ENCODE assay signal across 1 cellular context in the genomic region with DNA sequence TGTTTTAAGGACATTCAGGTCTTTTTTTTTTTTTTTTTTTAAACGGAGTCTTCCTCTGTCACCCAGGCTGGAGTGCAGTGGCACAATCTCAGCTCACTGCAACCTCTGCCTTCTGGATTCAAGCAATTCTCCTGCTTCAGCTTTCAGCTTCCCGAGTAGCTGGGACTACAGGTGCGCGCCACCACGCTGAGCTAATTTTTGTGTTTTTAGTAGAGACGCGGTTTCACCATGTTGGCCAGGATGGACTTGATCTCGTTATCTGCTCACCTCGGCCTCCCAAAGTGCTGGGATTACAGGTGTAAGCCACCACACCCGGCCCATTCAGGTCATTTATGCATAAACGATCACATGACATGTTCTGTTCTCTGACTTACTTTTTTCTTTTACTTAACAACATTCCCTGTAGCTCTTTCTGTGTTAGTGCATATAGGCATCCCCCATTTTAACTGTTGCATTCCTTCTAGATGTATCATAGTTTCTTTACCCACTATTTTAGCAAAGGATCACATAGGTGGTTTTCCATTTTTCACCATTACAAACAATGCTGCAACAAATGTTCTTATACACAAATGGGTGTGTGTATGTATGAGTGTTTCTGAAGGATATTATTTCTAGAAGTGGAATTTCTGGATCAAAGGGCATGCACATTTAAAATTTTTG.
TF ChIP-seq lines count a peak whose summit lies in the region.

No MANE protein-coding gene starts in this region.

TF ChIP-seq in WTC11, 78 proteins besides CTCF, POLR2A, EP300 and RAD21 (continued from another document):
- TF ChIP-seq, protein P1, sequence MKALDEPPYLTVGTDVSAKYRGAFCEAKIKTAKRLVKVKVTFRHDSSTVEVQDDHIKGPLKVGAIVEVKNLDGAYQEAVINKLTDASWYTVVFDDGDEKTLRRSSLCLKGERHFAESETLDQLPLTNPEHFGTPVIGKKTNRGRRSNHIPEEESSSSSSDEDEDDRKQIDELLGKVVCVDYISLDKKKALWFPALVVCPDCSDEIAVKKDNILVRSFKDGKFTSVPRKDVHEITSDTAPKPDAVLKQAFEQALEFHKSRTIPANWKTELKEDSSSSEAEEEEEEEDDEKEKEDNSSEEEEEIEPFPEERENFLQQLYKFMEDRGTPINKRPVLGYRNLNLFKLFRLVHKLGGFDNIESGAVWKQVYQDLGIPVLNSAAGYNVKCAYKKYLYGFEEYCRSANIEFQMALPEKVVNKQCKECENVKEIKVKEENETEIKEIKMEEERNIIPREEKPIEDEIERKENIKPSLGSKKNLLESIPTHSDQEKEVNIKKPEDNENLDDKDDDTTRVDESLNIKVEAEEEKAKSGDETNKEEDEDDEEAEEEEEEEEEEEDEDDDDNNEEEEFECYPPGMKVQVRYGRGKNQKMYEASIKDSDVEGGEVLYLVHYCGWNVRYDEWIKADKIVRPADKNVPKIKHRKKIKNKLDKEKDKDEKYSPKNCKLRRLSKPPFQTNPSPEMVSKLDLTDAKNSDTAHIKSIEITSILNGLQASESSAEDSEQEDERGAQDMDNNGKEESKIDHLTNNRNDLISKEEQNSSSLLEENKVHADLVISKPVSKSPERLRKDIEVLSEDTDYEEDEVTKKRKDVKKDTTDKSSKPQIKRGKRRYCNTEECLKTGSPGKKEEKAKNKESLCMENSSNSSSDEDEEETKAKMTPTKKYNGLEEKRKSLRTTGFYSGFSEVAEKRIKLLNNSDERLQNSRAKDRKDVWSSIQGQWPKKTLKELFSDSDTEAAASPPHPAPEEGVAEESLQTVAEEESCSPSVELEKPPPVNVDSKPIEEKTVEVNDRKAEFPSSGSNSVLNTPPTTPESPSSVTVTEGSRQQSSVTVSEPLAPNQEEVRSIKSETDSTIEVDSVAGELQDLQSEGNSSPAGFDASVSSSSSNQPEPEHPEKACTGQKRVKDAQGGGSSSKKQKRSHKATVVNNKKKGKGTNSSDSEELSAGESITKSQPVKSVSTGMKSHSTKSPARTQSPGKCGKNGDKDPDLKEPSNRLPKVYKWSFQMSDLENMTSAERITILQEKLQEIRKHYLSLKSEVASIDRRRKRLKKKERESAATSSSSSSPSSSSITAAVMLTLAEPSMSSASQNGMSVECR (CRISPR knock-in tag; IDR thresholded peaks at IDR 0.05; ENCODE audit: borderline replicate concordance): no peak
- TF ChIP-seq, protein P2, sequence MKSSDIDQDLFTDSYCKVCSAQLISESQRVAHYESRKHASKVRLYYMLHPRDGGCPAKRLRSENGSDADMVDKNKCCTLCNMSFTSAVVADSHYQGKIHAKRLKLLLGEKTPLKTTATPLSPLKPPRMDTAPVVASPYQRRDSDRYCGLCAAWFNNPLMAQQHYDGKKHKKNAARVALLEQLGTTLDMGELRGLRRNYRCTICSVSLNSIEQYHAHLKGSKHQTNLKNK (CRISPR knock-in tag; IDR thresholded peaks at IDR 0.05): no peak
- TF ChIP-seq FOXK1 (CRISPR knock-in tag; IDR thresholded peaks at IDR 0.05): no peak
- TF ChIP-seq OVOL2 (CRISPR knock-in tag; IDR thresholded peaks at IDR 0.05; ENCODE audit: borderline replicate concordance): no peak
- no peak for TF ChIP-seq NR3C1 (CRISPR knock-in tag; conservative IDR thresholded peaks at IDR 0.05; ENCODE audit: low read depth)
- no peak for TF ChIP-seq ZNF317 (CRISPR knock-in tag; IDR thresholded peaks at IDR 0.05; ENCODE audit: borderline replicate concordance, low read depth)
- TF ChIP-seq TEAD4 (CRISPR knock-in tag; IDR thresholded peaks at IDR 0.05): no peak
- no peak for TF ChIP-seq CBFB (CRISPR knock-in tag; IDR thresholded peaks at IDR 0.05; ENCODE audit: low read depth)
